Comparison of ENCODE assay signal across 8 cellular contexts in genomic region chr14:74217672-74218448, GRCh38. TPM values are rescaled to one million over a fixed set of nuclear protein-coding genes. Genes with fewer than 3 reads are reported as not detected.
A peak's percentile ranks its signal among the peaks of the same experiment; 100 is the strongest.
DNase-seq lines count a peak whose midpoint lies in the region; ATAC-seq lines count a peak whose summit lies in the region.

No MANE protein-coding gene starts in this region.

- H3K4me3 ChIP-seq in HAP-1 = peak overlapping the region; percentile 6; the same call in 1 of the 2 replicates

- no peaks in the 10 kb centered on the region for H3K27me3 ChIP-seq in HAP-1 (ENCODE audit: low read depth)

- H3K27me3 Mint-ChIP-seq in activated CD4-positive, alpha-beta T cell treated with anti-CD3 and anti-CD28 coated beads, Interleukin-2, amount 10 ng/mL, durations not matched to agents 7 days and 5 days = peaks cover 17% of the 10 kb centered on the region
- H3K27me3 Mint-ChIP-seq in dendritic cell treated with granulocyte-macrophage colony-stimulating factor and Interleukin-4, amounts not matched to agents 40 ng/mL and 50 ng/mL, for 4 days = peaks cover 38% of the 10 kb centered on the region

- in situ Hi-C loops in HAP-1 (cut with MboI; ENCODE audit: low sequenced_read_pairs) = no loop called here

- H3K27ac Mint-ChIP-seq in activated CD4-positive, alpha-beta T cell treated with anti-CD3 and anti-CD28 coated beads, Interleukin-2, amount 10 ng/mL, durations not matched to agents 7 days and 5 days = no peak overlapping the region
- no peak overlapping the region for H3K27ac Mint-ChIP-seq in dendritic cell treated with granulocyte-macrophage colony-stimulating factor and Interleukin-4, amounts not matched to agents 40 ng/mL and 50 ng/mL, for 4 days

- CTCF ChIA-PET in activated CD4-positive, alpha-beta T cell treated with anti-CD3 and anti-CD28 coated beads, Interleukin-2, amount 10 ng/mL, durations not matched to agents 7 days and 5 days (lab: Charles Lee) = interaction anchor here (1.3 kb wide), 1 partner anchor 38 kb away, joined by 6 read pairs; no protein-coding TSS in a partner anchor

- H3K36me3 Mint-ChIP-seq in activated CD4-positive, alpha-beta T cell treated with anti-CD3 and anti-CD28 coated beads, Interleukin-2, amount 10 ng/mL, durations not matched to agents 7 days and 5 days (ENCODE audit: low read depth) = no peaks in the 10 kb centered on the region
- no peaks in the 10 kb centered on the region for H3K36me3 Mint-ChIP-seq in dendritic cell treated with granulocyte-macrophage colony-stimulating factor and Interleukin-4, amounts not matched to agents 40 ng/mL and 50 ng/mL, for 4 days (ENCODE audit: low read depth)

- no peaks in the 10 kb centered on the region for H3K9me3 ChIP-seq in HAP-1

- no peak for ATAC-seq in HG03457 (IDR thresholded peaks at IDR 0.05; ENCODE audit: unreplicated experiment)

- intact Hi-C loops in dendritic cell treated with granulocyte-macrophage colony-stimulating factor and Interleukin-4, amounts not matched to agents 40 ng/mL and 50 ng/mL, for 4 days (cut with micrococcal nuclease) = no loop called here

- H3K4me1 Mint-ChIP-seq in activated CD4-positive, alpha-beta T cell treated with anti-CD3 and anti-CD28 coated beads, Interleukin-2, amount 10 ng/mL, durations not matched to agents 7 days and 5 days = peaks cover 4% of the 10 kb centered on the region
- H3K4me1 Mint-ChIP-seq in dendritic cell treated with granulocyte-macrophage colony-stimulating factor and Interleukin-4, amounts not matched to agents 40 ng/mL and 50 ng/mL, for 4 days (ENCODE audit: low read depth) = peaks cover 7% of the 10 kb centered on the region

- no peak overlapping the region for H3K4me3 Mint-ChIP-seq in activated CD4-positive, alpha-beta T cell treated with anti-CD3 and anti-CD28 coated beads, Interleukin-2, amount 10 ng/mL, durations not matched to agents 7 days and 5 days
- H3K4me3 Mint-ChIP-seq in dendritic cell treated with granulocyte-macrophage colony-stimulating factor and Interleukin-4, amounts not matched to agents 40 ng/mL and 50 ng/mL, for 4 days = peak overlapping the region; percentile 48

- DNase-seq in C1 segment of cervical spinal cord (lab: John Stamatoyannopoulos, UW) (peak in 8 of 14 donors; percentile 3 to 48 (median 14)), HAP-1 (ENCODE audit: low spot score in 2 of 2) (peak; percentile 57 to 90), NCI-H510A treated with DMSO at 0.1 percent for 48 hours (lab: John Stamatoyannopoulos, UW) (peak; percentile 49), medulla oblongata (ENCODE audit: extremely low spot score) (peak; percentile 47)
- peak; percentile 76 for DNase-seq in activated CD4-positive, alpha-beta T cell treated with anti-CD3 and anti-CD28 coated beads, Interleukin-2, amount 10 ng/mL, durations not matched to agents 7 days and 5 days
- DNase-seq in stimulated activated CD8-positive, alpha-beta memory T cell treated with anti-CD3 and anti-CD28 coated beads, Interleukin-12 subunit alpha, Interleukin-12 subunit beta, amount 100 ng/mL, for 4 hours (ENCODE audit: low read depth) = peak; percentile 49

- H3K9me3 Mint-ChIP-seq in activated CD4-positive, alpha-beta T cell treated with anti-CD3 and anti-CD28 coated beads, Interleukin-2, amount 10 ng/mL, durations not matched to agents 7 days and 5 days = no peaks in the 10 kb centered on the region
- no peaks in the 10 kb centered on the region for H3K9me3 Mint-ChIP-seq in dendritic cell treated with granulocyte-macrophage colony-stimulating factor and Interleukin-4, amounts not matched to agents 40 ng/mL and 50 ng/mL, for 4 days

- no peaks in the 10 kb centered on the region for H3K36me3 ChIP-seq in HAP-1 (replicated peaks)

- H3K4me1 ChIP-seq in HAP-1 = peaks cover 3% of the 10 kb centered on the region

- POLR2A ChIA-PET in activated CD4-positive, alpha-beta T cell treated with anti-CD3 and anti-CD28 coated beads, Interleukin-2, amount 10 ng/mL, durations not matched to agents 7 days and 5 days (lab: Charles Lee) = no interaction called here

RNA-seq across cellular contexts. Expression of gene VSX2, which starts 21.4 kb away (rescaled TPM):
- total RNA-seq in activated CD4-positive, alpha-beta T cell treated with anti-CD3 and anti-CD28 coated beads, Interleukin-2, amount 10 ng/mL, durations not matched to agents 7 days and 5 days = not detected

Comparison
In these comparisons a context has a peak if more than half of its experiments do, and no peak if none do; other contexts are left out.
1. DNase-seq: peak in every context shown above with its lines; median percentile 76 in activated CD4-positive, alpha-beta T cell treated with anti-CD3 and anti-CD28 coated beads, Interleukin-2, amount 10 ng/mL, durations not matched to agents 7 days and 5 days; 74 in HAP-1; 49 in NCI-H510A treated with DMSO at 0.1 percent for 48 hours; 49 in stimulated activated CD8-positive, alpha-beta memory T cell treated with anti-CD3 and anti-CD28 coated beads, Interleukin-12 subunit alpha, Interleukin-12 subunit beta, amount 100 ng/mL, for 4 hours; 47 in medulla oblongata; 14 in C1 segment of cervical spinal cord.